1 cellular context compared by ENCODE assay signal in genomic region chr15:40098489-40099261, GRCh38.
TF ChIP-seq lines count a peak whose summit lies in the region.

No MANE protein-coding gene starts in this region.

TF ChIP-seq in K562, 482 proteins besides CTCF, POLR2A, EP300 and RAD21 (continued from another document and continues in another):
- TF ChIP-seq ZMIZ1 (IDR thresholded peaks at IDR 0.05; ENCODE audit: low read depth in 2 of 2, low read length in 2 of 2) (0 out of 4 replicates have a peak, but pooled peaks of 1 of the 2 experiments have one; percentile 2), NELFE (IDR thresholded peaks at IDR 0.05; ENCODE audit: insufficient read depth, insufficient read length) (no peak), BDP1 (IDR thresholded peaks at IDR 0.05; ENCODE audit: insufficient read depth, insufficient read length) (no peak), POLR3A (IDR thresholded peaks at IDR 0.05; ENCODE audit: borderline replicate concordance, extremely low read depth, insufficient read depth, insufficient read length) (no peak), POLR2AphosphoS5 (IDR thresholded peaks at IDR 0.05; ENCODE audit: control insufficient read depth, insufficient read depth, low read depth, low read length) (0 out of 2 replicates have a peak, but pooled peaks have one; percentile 14), POU5F1 (IDR thresholded peaks at IDR 0.05; ENCODE audit: borderline replicate concordance, low read depth, low read length, partially characterized antibody) (peak; percentile 37), TRIM24 (IDR thresholded peaks at IDR 0.05) (0 out of 4 replicates have a peak, but pooled peaks of 1 of the 2 experiments have one; percentile 7), SMAD3 (CRISPR knock-in tag; conservative IDR thresholded peaks at IDR 0.05) (no peak), JUND (IDR thresholded peaks at IDR 0.05; ENCODE audit: borderline replicate concordance, low read depth, low read length) (peak; percentile 99), JUND (tag; IDR thresholded peaks at IDR 0.05; ENCODE audit: borderline replicate concordance, low read depth, low read length) (peak; percentile 98), ZNF384 (IDR thresholded peaks at IDR 0.05; ENCODE audit: low read depth, low read length) (peak; percentile 39), NR0B1 (IDR thresholded peaks at IDR 0.05; ENCODE audit: partially characterized antibody) (no peak), XRCC4 (IDR thresholded peaks at IDR 0.05; ENCODE audit: extremely low read depth, insufficient read depth, insufficient read length) (no peak), ZKSCAN1 (IDR thresholded peaks at IDR 0.05; ENCODE audit: low read depth, low read length) (no peak; the same call in 1 of the 2 replicates), SMAD1 (IDR thresholded peaks at IDR 0.05; ENCODE audit: low read depth, low read length, partially characterized antibody) (peak; percentile 25), PBX2 (CRISPR knock-in tag; IDR thresholded peaks at IDR 0.05; ENCODE audit: low read depth) (no peak), PBX2 (tag; conservative IDR thresholded peaks at IDR 0.05; ENCODE audit: low read depth) (0 out of 2 replicates have a peak, but pooled peaks have one; percentile 5), NFIX (CRISPR knock-in tag; IDR thresholded peaks at IDR 0.05; ENCODE audit: low read depth) (no peak), EP400 (IDR thresholded peaks at IDR 0.05) (peak; percentile 44; the same call in 1 of the 2 replicates), POLR2AphosphoS2 (IDR thresholded peaks at IDR 0.05; ENCODE audit: low read length) (no peak), MECOM (CRISPR knock-in tag; IDR thresholded peaks at IDR 0.05) (0 out of 2 replicates have a peak, but pooled peaks have one; percentile 53), SNAPC5 (CRISPR knock-in tag; IDR thresholded peaks at IDR 0.05) (no peak), ZSCAN32 (CRISPR knock-in tag; IDR thresholded peaks at IDR 0.05) (no peak), ZNF121 (CRISPR knock-in tag; conservative IDR thresholded peaks at IDR 0.05) (no peak), ZNF507 (tag; conservative IDR thresholded peaks at IDR 0.05) (no peak), STAT5A (IDR thresholded peaks at IDR 0.05; ENCODE audit: borderline replicate concordance, low read length) (no peak), MTA2 (IDR thresholded peaks at IDR 0.05; ENCODE audit: low read depth) (0 out of 2 replicates have a peak, but pooled peaks have one; percentile 18), ZNF583 (CRISPR knock-in tag; IDR thresholded peaks at IDR 0.05) (peak; percentile 17; the same call in 1 of the 2 replicates), BMI1 (IDR thresholded peaks at IDR 0.05; ENCODE audit: low read length) (no peak), C11orf30 (IDR thresholded peaks at IDR 0.05; ENCODE audit: low read depth) (no peak), STAT6 (CRISPR knock-in tag; IDR thresholded peaks at IDR 0.05) (no peak), TGIF2 (CRISPR knock-in tag; IDR thresholded peaks at IDR 0.05) (no peak), ZBTB17 (CRISPR knock-in tag; IDR thresholded peaks at IDR 0.05) (no peak), RFX1 (IDR thresholded peaks at IDR 0.05) (no peak), SRSF3 (IDR thresholded peaks at IDR 0.05; ENCODE audit: insufficient read depth, low read length) (no peak), NFIC (IDR thresholded peaks at IDR 0.05) (no peak), CREM (IDR thresholded peaks at IDR 0.05; ENCODE audit: low read depth) (peak; percentile 50; the same call in 1 of the 2 replicates), TCF7 (IDR thresholded peaks at IDR 0.05; ENCODE audit: borderline replicate concordance) (no peak), ILF3 (IDR thresholded peaks at IDR 0.05; ENCODE audit: borderline replicate concordance) (no peak), PHF8 (IDR thresholded peaks at IDR 0.05; ENCODE audit: borderline replicate concordance, low read length) (no peak), ZFP1 (CRISPR knock-in tag; IDR thresholded peaks at IDR 0.05) (no peak), ZNF436 (CRISPR knock-in tag; IDR thresholded peaks at IDR 0.05) (no peak), FOXK2 (conservative IDR thresholded peaks at IDR 0.05 in 1 of 2, IDR thresholded peaks at IDR 0.05 in 1 of 2; ENCODE audit: low read depth in 2 of 2) (peak; percentile 76), ZNF707 (CRISPR knock-in tag; conservative IDR thresholded peaks at IDR 0.05) (0 out of 2 replicates have a peak, but pooled peaks have one; percentile 10), NFE2 (IDR thresholded peaks at IDR 0.05; ENCODE audit: low read depth) (peak; percentile 24; the same call in 1 of the 2 replicates), TCF7L2 (IDR thresholded peaks at IDR 0.05; ENCODE audit: low read depth, low read length) (no peak), WHSC1 (IDR thresholded peaks at IDR 0.05; ENCODE audit: low read length) (peak; percentile 54), ZNF143 (CRISPR knock-in tag; IDR thresholded peaks at IDR 0.05) (no peak), NR2C2 (CRISPR knock-in tag; IDR thresholded peaks at IDR 0.05) (no peak; the same call in 1 of the 2 replicates), NR2C2 (tag; IDR thresholded peaks at IDR 0.05) (peak; percentile 85), HMGN3 (IDR thresholded peaks at IDR 0.05; ENCODE audit: borderline replicate concordance, extremely low read depth, insufficient read length, low read depth, low read length) (peak; percentile 44), ILK (tag; IDR thresholded peaks at IDR 0.05; ENCODE audit: borderline replicate concordance, low read depth) (no peak), ZNF79 (CRISPR knock-in tag; IDR thresholded peaks at IDR 0.05; ENCODE audit: low read depth) (no peak), TAF7 (tag; IDR thresholded peaks at IDR 0.05) (no peak), ZNF175 (CRISPR knock-in tag; IDR thresholded peaks at IDR 0.05; ENCODE audit: low read depth) (peak; percentile 76), ZNF449 (CRISPR knock-in tag; IDR thresholded peaks at IDR 0.05) (peak; percentile 53; the same call in 1 of the 2 replicates), HDAC2 (IDR thresholded peaks at IDR 0.05) (peak; percentile 30; the same call in 1 of the 2 replicates), MAFK (IDR thresholded peaks at IDR 0.05; ENCODE audit: low read length) (no peak), UBTF (IDR thresholded peaks at IDR 0.05; ENCODE audit: borderline replicate concordance in 1 of 2, low read depth in 2 of 2, low read length in 2 of 2) (no peak)
- TF ChIP-seq, protein P1, sequence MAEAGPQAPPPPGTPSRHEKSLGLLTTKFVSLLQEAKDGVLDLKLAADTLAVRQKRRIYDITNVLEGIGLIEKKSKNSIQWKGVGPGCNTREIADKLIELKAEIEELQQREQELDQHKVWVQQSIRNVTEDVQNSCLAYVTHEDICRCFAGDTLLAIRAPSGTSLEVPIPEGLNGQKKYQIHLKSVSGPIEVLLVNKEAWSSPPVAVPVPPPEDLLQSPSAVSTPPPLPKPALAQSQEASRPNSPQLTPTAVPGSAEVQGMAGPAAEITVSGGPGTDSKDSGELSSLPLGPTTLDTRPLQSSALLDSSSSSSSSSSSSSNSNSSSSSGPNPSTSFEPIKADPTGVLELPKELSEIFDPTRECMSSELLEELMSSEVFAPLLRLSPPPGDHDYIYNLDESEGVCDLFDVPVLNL (CRISPR knock-in tag; IDR thresholded peaks at IDR 0.05; ENCODE audit: low read depth), result no peak
